In the genomic region with DNA sequence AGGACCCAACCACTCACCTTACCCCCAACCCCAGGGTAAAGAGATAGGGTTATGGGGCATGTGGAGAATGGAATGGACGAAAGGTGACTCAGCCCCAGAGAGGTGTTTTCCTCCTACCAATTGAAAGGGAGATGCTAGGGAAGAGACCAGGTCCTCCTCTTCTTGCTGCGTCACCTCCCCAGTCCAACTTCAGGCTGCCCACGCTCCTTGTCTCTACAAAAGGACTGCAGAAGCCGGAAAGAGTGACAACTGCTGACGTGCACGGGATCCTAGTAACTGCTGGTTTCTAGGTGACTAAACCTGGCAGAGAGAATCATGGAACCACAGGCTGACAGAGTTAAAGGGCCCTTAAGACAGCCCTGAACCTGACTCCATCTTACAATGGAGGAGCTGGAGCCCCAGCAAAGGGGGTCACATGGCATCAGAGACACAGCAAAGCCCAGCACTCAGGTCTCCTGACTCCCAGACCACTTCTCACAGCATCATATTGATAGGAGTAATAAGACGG, we compare ENCODE assay signal across 11 cellular contexts. TPM values are rescaled to one million over a fixed set of nuclear protein-coding genes. Genes with fewer than 3 reads are reported as not detected.
A peak's percentile ranks its signal among the peaks of the same experiment; 100 is the strongest.
DNase-seq lines count a peak whose midpoint lies in the region; FAIRE-seq and TF ChIP-seq lines count a peak whose summit lies in the region.
"Had no signal": no experiment of that assay in that cellular context is flagged by ENCODE, and none has a peak within 500 bp of the region (broad histone marks: within the 10 kb centered on the region; RNA-seq: fewer than 3 reads in every experiment).

No MANE protein-coding gene starts in this region.

- H3K9me3 ChIP-seq in stomach = no peaks in the 10 kb centered on the region

- POLR2A ChIA-PET in RWPE1 (lab: Yijun Ruan, JAX; ENCODE audit: low non-redundant PET) = no interaction called here

- peaks cover 35% of the 10 kb centered on the region for H3K36me3 Mint-ChIP-seq in dendritic cell treated with granulocyte-macrophage colony-stimulating factor and Interleukin-4, amounts not matched to agents 40 ng/mL and 50 ng/mL, for 4 days (ENCODE audit: low read depth)
- H3K36me3 Mint-ChIP-seq: neural progenitor cell had no signal

- no peak for FAIRE-seq in RCC 7860 (lab: Jason Lieb, UNC)

- DNase-seq in RWPE1 (ENCODE audit: low spot score) = peak; percentile 92
- DNase-seq in lower leg skin (ENCODE audit: low spot score in 2 of 2) = no peak
- DNase-seq in stomach = no peak
- DNase-seq in NCI-H82 treated with DMSO at 0.1 percent for 48 hours (lab: John Stamatoyannopoulos, UW; ENCODE audit: unreplicated experiment) = no peak
- DNase-seq in DMS79 (lab: John Stamatoyannopoulos, UW) = no peak
- no peak for DNase-seq in GOT3 (lab: John Stamatoyannopoulos, UW)
- no peak for DNase-seq in RCC 7860 (ENCODE audit: low spot score)
- DNase-seq: activated T-cell treated with anti-CD3 and anti-CD28 coated beads, Interleukin-2, amount 50 U/mL, for 24 hours had no signal

- H3K27ac Mint-ChIP-seq in dendritic cell treated with granulocyte-macrophage colony-stimulating factor and Interleukin-4, amounts not matched to agents 40 ng/mL and 50 ng/mL, for 4 days = peak overlapping the region; percentile 59
- H3K27ac Mint-ChIP-seq: activated T-cell treated with anti-CD3 and anti-CD28 coated beads, Interleukin-2, amount 50 U/mL, for 24 hours; neural progenitor cell had no signal

- WGBS in lower leg skin, 2 donors = 53 to 58% methylated on average over 7 of the region's 7 CpGs
- 61 to 86% (median 72%) methylated on average over 7 of the region's 7 CpGs for WGBS in stomach, 5 donors

- H3K27me3 Mint-ChIP-seq in dendritic cell treated with granulocyte-macrophage colony-stimulating factor and Interleukin-4, amounts not matched to agents 40 ng/mL and 50 ng/mL, for 4 days = no peaks in the 10 kb centered on the region

- intact Hi-C loops in dendritic cell treated with granulocyte-macrophage colony-stimulating factor and Interleukin-4, amounts not matched to agents 40 ng/mL and 50 ng/mL, for 4 days (cut with micrococcal nuclease) = no loop called here
- intact Hi-C loops in lower leg skin (cut with DNase I; ENCODE audit: low total_unique reads) = no loop called here
- intact Hi-C loops in stomach (cut with DNase I; ENCODE audit: low total_unique reads) = no loop called here

- H3K27me3 ChIP-seq in stomach = no peaks in the 10 kb centered on the region

- CTCF ChIA-PET in RWPE1 (lab: Yijun Ruan, JAX) = no interaction called here

- no peak for TF ChIP-seq CTCF in RWPE1 (conservative IDR thresholded peaks at IDR 0.05; ENCODE audit: low read depth)
- no peak for TF ChIP-seq CTCF in lower leg skin (IDR thresholded peaks at IDR 0.05)
- TF ChIP-seq CTCF in stomach (IDR thresholded peaks at IDR 0.05) = no peak

- TF ChIP-seq EP300 in stomach (IDR thresholded peaks at IDR 0.05) = no peak

- H3K4me3 Mint-ChIP-seq in dendritic cell treated with granulocyte-macrophage colony-stimulating factor and Interleukin-4, amounts not matched to agents 40 ng/mL and 50 ng/mL, for 4 days = no peak overlapping the region
- H3K4me3 Mint-ChIP-seq: activated T-cell treated with anti-CD3 and anti-CD28 coated beads, Interleukin-2, amount 50 U/mL, for 24 hours had no signal

- peak overlapping the region; percentile 83 for H3K27ac ChIP-seq in RWPE1
- peak overlapping the region; percentile 62 to 88 (median 84) for H3K27ac ChIP-seq in stomach
- H3K27ac ChIP-seq: neural progenitor cell had no signal

- peaks cover 28 to 84% (median 68%) of the 10 kb centered on the region in 4 donors for H3K4me1 ChIP-seq in stomach

- H3K4me3 ChIP-seq in lower leg skin (ENCODE audit: low read depth, poor library complexity, severe bottlenecking) (peak overlapping the region; percentile 64), stomach (peak overlapping the region; percentile 66 to 77 (median 69))
- H3K4me3 ChIP-seq: neural progenitor cell had no signal

- no peak for TF ChIP-seq POLR2A in lower leg skin (IDR thresholded peaks at IDR 0.05)
- no peak for TF ChIP-seq POLR2A in stomach (IDR thresholded peaks at IDR 0.05)

- no peaks in the 10 kb centered on the region for H3K9me3 Mint-ChIP-seq in dendritic cell treated with granulocyte-macrophage colony-stimulating factor and Interleukin-4, amounts not matched to agents 40 ng/mL and 50 ng/mL, for 4 days
- H3K9me3 Mint-ChIP-seq: activated T-cell treated with anti-CD3 and anti-CD28 coated beads, Interleukin-2, amount 50 U/mL, for 24 hours; neural progenitor cell had no signal

- H3K4me1 Mint-ChIP-seq in dendritic cell treated with granulocyte-macrophage colony-stimulating factor and Interleukin-4, amounts not matched to agents 40 ng/mL and 50 ng/mL, for 4 days (ENCODE audit: low read depth) = peaks cover 89% of the 10 kb centered on the region

- H3K36me3 ChIP-seq in stomach = peaks cover 18 to 47% (median 30%) of the 10 kb centered on the region in 4 donors
- H3K36me3 ChIP-seq: neural progenitor cell had no signal

RNA-seq across cellular contexts. Expression of a gene that starts 2.2 kb away (rescaled TPM):
- total RNA-seq in lower leg skin = 100 to 1,000 TPM; 399 to 695 (median 446) TPM
- 100 to 1,000 TPM in 4 of 5 donors, 10 to 100 TPM in 1; 70.5 to 828 (median 245) TPM for total RNA-seq in stomach
- 100 to 1,000 TPM; 232 to 715 (median 360) TPM for polyA plus RNA-seq in stomach
- total RNA-seq: T-helper 1 cell treated with Interleukin-12 subunit alpha and Interleukin-12 subunit beta and Interleukin-4 antibody, amounts not matched to agents 30 ng/mL and 1 ng/mL, for 36 hours had no signal

RNA-seq across cellular contexts. Expression of a gene that starts 58.3 kb away (rescaled TPM):
- total RNA-seq in lower leg skin = 100 to 1,000 TPM in 1 of 4 donors, 10 to 100 TPM in 3; 91.2 to 123 (median 98.1) TPM
- 100 to 1,000 TPM in 3 of 5 donors, 10 to 100 TPM in 2; 67.4 to 136 (median 118) TPM for total RNA-seq in stomach
- 100 to 1,000 TPM in 1 of 3 donors, 10 to 100 TPM in 2; 45.1 to 122 (median 90.8) TPM for polyA plus RNA-seq in stomach
